7 cellular contexts compared by ENCODE assay signal in the genomic region with DNA sequence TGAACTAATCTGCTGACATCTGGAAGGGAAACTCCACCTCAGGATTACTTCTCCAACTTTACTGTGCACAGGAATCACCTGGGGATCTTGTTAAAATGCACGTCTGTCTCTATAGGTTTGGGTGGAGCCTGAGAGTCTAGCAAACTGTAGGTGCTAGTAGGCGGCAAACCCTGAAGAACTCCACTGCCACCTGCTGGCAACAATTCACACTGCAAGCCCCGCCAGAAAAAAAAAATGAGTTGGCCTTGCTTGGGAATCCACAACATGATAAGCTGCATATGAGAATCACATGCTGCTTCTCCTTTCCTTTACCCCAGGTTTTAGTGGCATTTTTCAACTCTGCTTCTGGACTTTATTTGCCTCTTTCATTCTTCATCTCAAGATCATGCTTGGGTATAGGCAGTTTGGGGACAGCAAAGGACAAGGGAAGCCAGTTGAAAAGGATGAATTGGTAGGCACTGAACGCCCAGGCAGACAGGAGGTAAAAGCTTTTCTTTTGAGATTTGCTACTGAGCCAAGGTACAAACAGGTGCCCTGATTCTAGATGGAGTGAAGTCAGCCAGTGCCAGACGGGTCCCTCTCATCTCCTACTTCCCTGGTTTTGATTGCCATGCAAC.
DNase-seq lines count a peak whose midpoint lies in the region; ATAC-seq and TF ChIP-seq lines count a peak whose summit lies in the region.

No MANE protein-coding gene starts in this region.

- in situ Hi-C loops in GM13976 (cut with MboI; ENCODE audit: low sequenced_read_pairs, unreplicated experiment): no loop called here

- TF ChIP-seq CTCF in GM13976 (IDR thresholded peaks at IDR 0.05; ENCODE audit: borderline replicate concordance, control extremely low read depth, extremely low read depth, insufficient read depth, missing control alignments) (peak; percentile 86), WI38 (IDR thresholded peaks at IDR 0.05; ENCODE audit: low read depth, low read length) (peak; percentile 96), cardiac fibroblast (IDR thresholded peaks at IDR 0.05; ENCODE audit: low read depth, low read length) (peak; percentile 96)

- DNase-seq in GM13976 (ENCODE audit: low spot score) (peak; percentile 72), NCI-H2107 treated with DMSO at 0.1 percent for 48 hours (lab: John Stamatoyannopoulos, UW; ENCODE audit: unreplicated experiment) (peak; percentile 62), cardiac fibroblast (ENCODE audit: low read depth in 2 of 2) (peak; percentile 73 to 80), kidney tubule cell (ENCODE audit: low spot score) (peak; percentile 65)
- peak; percentile 44 to 55 for DNase-seq in stimulated activated CD4-positive, alpha-beta T cell treated with anti-CD3 and anti-CD28 coated beads, Interleukin-4, amount 100 ng/mL, for 4 hours

- peak; percentile 82 for ATAC-seq in HG02885 (IDR thresholded peaks at IDR 0.05; ENCODE audit: poor library complexity, unreplicated experiment)

- H3K4me3 ChIP-seq in WI38 (ENCODE audit: low read depth, low read length): no peak overlapping the region
- no peak overlapping the region for H3K4me3 ChIP-seq in cardiac fibroblast (replicated peaks in 1 of 2; ENCODE audit: low read depth in 2 of 2, low read length in 2 of 2)
